In the genomic region with DNA sequence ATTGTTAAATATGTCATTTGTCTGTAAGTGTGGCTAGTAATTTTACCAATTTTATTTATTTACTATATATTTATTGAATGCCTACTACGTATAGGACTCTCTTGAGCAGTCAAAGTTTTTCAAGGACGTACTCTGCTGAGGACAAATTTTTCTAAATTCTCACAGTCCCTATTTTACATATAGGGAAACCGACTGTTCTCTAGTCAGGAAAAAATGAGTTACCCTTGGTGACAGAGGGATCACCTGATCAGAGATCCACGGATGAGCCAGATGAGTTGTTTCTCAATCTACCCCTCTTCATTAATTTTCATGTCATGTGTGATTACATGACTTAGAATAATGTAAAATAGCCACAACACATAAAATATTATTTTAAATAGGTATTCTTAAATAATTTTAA, we compare ENCODE assay signal across 1 cellular context.
TF ChIP-seq lines count a peak whose summit lies in the region.

No MANE protein-coding gene starts in this region.

TF ChIP-seq in HepG2, 621 proteins besides CTCF, POLR2A, EP300 and RAD21:
- TF ChIP-seq ZNF780A (CRISPR knock-in tag; IDR thresholded peaks at IDR 0.05) (no peak), YEATS4 (CRISPR knock-in tag; IDR thresholded peaks at IDR 0.05; ENCODE audit: borderline replicate concordance) (no peak)
TF ChIP-seq in HepG2: peak in this region for 0.
